ENCODE assay signal across 8 cellular contexts in genomic region chr7:24812313-24812945, GRCh38. TPM values are rescaled to one million over a fixed set of nuclear protein-coding genes. Genes with fewer than 3 reads are reported as not detected.
A peak's percentile ranks its signal among the peaks of the same experiment; 100 is the strongest.
DNase-seq lines count a peak whose midpoint lies in the region; ATAC-seq and TF ChIP-seq lines count a peak whose summit lies in the region.

No MANE protein-coding gene starts in this region.

- TF ChIP-seq CTCF in BE2C (IDR thresholded peaks at IDR 0.05; ENCODE audit: low read depth, low read length) (peak; percentile 88), natural killer cell (IDR thresholded peaks at IDR 0.05) (peak; percentile 97)

- ATAC-seq in GM19023 (IDR thresholded peaks at IDR 0.05; ENCODE audit: unreplicated experiment), result peak; percentile 50
- ATAC-seq in natural killer cell, result peak; percentile 81 to 90 (median 86)
- ATAC-seq in GM18517 (IDR thresholded peaks at IDR 0.05; ENCODE audit: unreplicated experiment), result no peak

- peak overlapping the region; percentile 44 for H3K27ac Mint-ChIP-seq in activated CD4-positive, alpha-beta memory T cell treated with anti-CD3 and anti-CD28 coated beads, Interleukin-2, amount 10 ng/mL, durations not matched to agents 7 days and 5 days
- peak overlapping the region in 1 of 2 donors; percentile 22 for H3K27ac Mint-ChIP-seq in natural killer cell

- H3K4me1 Mint-ChIP-seq in activated CD4-positive, alpha-beta memory T cell treated with anti-CD3 and anti-CD28 coated beads, Interleukin-2, amount 10 ng/mL, durations not matched to agents 7 days and 5 days, result no peaks in the 10 kb centered on the region
- H3K4me1 Mint-ChIP-seq in natural killer cell, result no peaks in the 10 kb centered on the region

- no peaks in the 10 kb centered on the region for H3K27me3 Mint-ChIP-seq in activated CD4-positive, alpha-beta memory T cell treated with anti-CD3 and anti-CD28 coated beads, Interleukin-2, amount 10 ng/mL, durations not matched to agents 7 days and 5 days
- H3K27me3 Mint-ChIP-seq in natural killer cell (ENCODE audit: low read depth in 2 of 2), result no peaks in the 10 kb centered on the region

- no peaks in the 10 kb centered on the region for H3K9me3 Mint-ChIP-seq in activated CD4-positive, alpha-beta memory T cell treated with anti-CD3 and anti-CD28 coated beads, Interleukin-2, amount 10 ng/mL, durations not matched to agents 7 days and 5 days
- no peaks in the 10 kb centered on the region for H3K9me3 Mint-ChIP-seq in natural killer cell

- peaks cover 82% of the 10 kb centered on the region for H3K36me3 Mint-ChIP-seq in activated CD4-positive, alpha-beta memory T cell treated with anti-CD3 and anti-CD28 coated beads, Interleukin-2, amount 10 ng/mL, durations not matched to agents 7 days and 5 days (ENCODE audit: low read depth)
- peaks cover 12% of the 10 kb centered on the region for H3K36me3 Mint-ChIP-seq in natural killer cell

- H3K4me1 ChIP-seq in BE2C, result no peaks in the 10 kb centered on the region

- POLR2A ChIA-PET in activated CD4-positive, alpha-beta memory T cell treated with anti-CD3 and anti-CD28 coated beads, Interleukin-2, amount 10 ng/mL, durations not matched to agents 7 days and 5 days (lab: Charles Lee), result interaction anchor here (0.7 to 1.8 kb wide), 7 partner anchors 69 to 312 kb away, joined by 3 to 8 read pairs (median 3); partner anchors contain the start of gene OSBPL3

- CTCF ChIA-PET in activated CD4-positive, alpha-beta memory T cell treated with anti-CD3 and anti-CD28 coated beads, Interleukin-2, amount 10 ng/mL, durations not matched to agents 7 days and 5 days (lab: Charles Lee), result interaction anchor here (0.6 to 3.9 kb wide), 68 partner anchors 9 to 1233 kb away, joined by 3 to 86 read pairs (median 4); partner anchors contain the start of genes CYCS and OSBPL3

- no peaks in the 10 kb centered on the region for H3K27me3 ChIP-seq in BE2C

- H3K9me3 ChIP-seq in BE2C, result no peaks in the 10 kb centered on the region

- peaks cover 51% of the 10 kb centered on the region for H3K36me3 ChIP-seq in BE2C

- intact Hi-C loops in natural killer cell (cut with micrococcal nuclease), result loop anchor here (1.0 kb wide), 3 partner anchors 258 to 286 kb away; no protein-coding TSS in a partner anchor

- H3K4me3 Mint-ChIP-seq in activated CD4-positive, alpha-beta memory T cell treated with anti-CD3 and anti-CD28 coated beads, Interleukin-2, amount 10 ng/mL, durations not matched to agents 7 days and 5 days, result no peak overlapping the region
- no peak overlapping the region for H3K4me3 Mint-ChIP-seq in natural killer cell

- TF ChIP-seq POLR2A in erythroblast (IDR thresholded peaks at IDR 0.05; ENCODE audit: low read length), result no peak

- peak; percentile 37 for DNase-seq in BE2C
- DNase-seq in NCI-H2107 treated with DMSO at 0.1 percent for 48 hours (lab: John Stamatoyannopoulos, UW; ENCODE audit: unreplicated experiment), result peak; percentile 32
- DNase-seq in activated CD4-positive, alpha-beta memory T cell treated with anti-CD3 and anti-CD28 coated beads, Interleukin-2, amount 10 ng/mL, durations not matched to agents 7 days and 5 days, result peak; percentile 55
- DNase-seq in erythroblast (lab: John Stamatoyannopoulos, UW), result peak; percentile 49 to 76
- peak; percentile 47 for DNase-seq in natural killer cell
- no peak for DNase-seq in amniotic stem cell (lab: John Stamatoyannopoulos, UW)

- no peak overlapping the region for H3K4me3 ChIP-seq in BE2C (ENCODE audit: low read depth, low read length)

RNA-seq across cellular contexts. Expression of gene GSDME, which starts 55.2 kb away (rescaled TPM):
- 5.8 TPM for polyA plus RNA-seq in BE2C (2012; ENCODE audit: insufficient read depth, insufficient read length, low read depth)
- total RNA-seq in activated CD4-positive, alpha-beta memory T cell treated with anti-CD3 and anti-CD28 coated beads, Interleukin-2, amount 10 ng/mL, durations not matched to agents 7 days and 5 days, result 1 to 10 TPM; 1.7 to 1.8 TPM
- total RNA-seq in natural killer cell, result under 1 TPM in 2 of 3 donors, not detected in 1; 0.20 to 0.31 TPM
